In genomic region chr5:41656597-41656996, GRCh38 we compare ENCODE assay signal across 22 cellular contexts.
"Had no signal": no experiment of that assay in that cellular context is flagged by ENCODE, and none has a peak within 500 bp of the region (broad histone marks: within the 10 kb centered on the region; RNA-seq: fewer than 3 reads in every experiment).

No MANE protein-coding gene starts in this region.

- H3K4me3 Mint-ChIP-seq: activated naive CD4-positive, alpha-beta T cell treated with anti-CD3 and anti-CD28 coated beads, Interleukin-2, amount 10 ng/mL, durations not matched to agents 7 days and 5 days; activated naive CD8-positive, alpha-beta T cell treated with anti-CD3 and anti-CD28 coated beads, Interleukin-2, amount 50 U/mL, for 24 hours; activated T-cell treated with anti-CD3 and anti-CD28 coated beads, Interleukin-2, amount 50 U/mL, for 4 hours; immature natural killer cell; mesothelial cell of epicardium; natural killer cell treated with Interleukin-12 subunit alpha and Interleukin-12 subunit beta and Interleukin-15 and Interleukin-18, amount 100 ng/mL, for 72 hours; stimulated activated effector memory CD8-positive, alpha-beta T cell treated with anti-CD3 and anti-CD28 coated beads, Interleukin-12 subunit alpha, Interleukin-12 subunit beta, amount 100 ng/mL, for 72 hours; T-helper 1 cell treated with Interleukin-12 subunit alpha and Interleukin-12 subunit beta and Interleukin-4 antibody, amounts not matched to agents 30 μg/mL and 1 μg/mL, for 36 hours had no signal

- H3K4me1 ChIP-seq: gastroesophageal sphincter, heart left ventricle, parathyroid adenoma, stomach, testis, upper lobe of left lung had no signal

- H3K27ac ChIP-seq: brain microvascular endothelial cell, coronary artery, gastroesophageal sphincter, heart left ventricle, parathyroid adenoma, stomach, testis, upper lobe of left lung had no signal

- H3K27me3 Mint-ChIP-seq: activated naive CD4-positive, alpha-beta T cell treated with anti-CD3 and anti-CD28 coated beads, Interleukin-2, amount 10 ng/mL, durations not matched to agents 7 days and 5 days; activated naive CD8-positive, alpha-beta T cell treated with anti-CD3 and anti-CD28 coated beads, Interleukin-2, amount 50 U/mL, for 24 hours had no signal

- H3K4me1 Mint-ChIP-seq: activated naive CD4-positive, alpha-beta T cell treated with anti-CD3 and anti-CD28 coated beads, Interleukin-2, amount 10 ng/mL, durations not matched to agents 7 days and 5 days; activated naive CD8-positive, alpha-beta T cell treated with anti-CD3 and anti-CD28 coated beads, Interleukin-2, amount 50 U/mL, for 24 hours; immature natural killer cell; mesothelial cell of epicardium; stimulated activated effector memory CD8-positive, alpha-beta T cell treated with anti-CD3 and anti-CD28 coated beads, Interleukin-12 subunit alpha, Interleukin-12 subunit beta, amount 100 ng/mL, for 72 hours had no signal

- H3K4me3 ChIP-seq: coronary artery, gastroesophageal sphincter, heart left ventricle, stomach, testis, upper lobe of left lung had no signal

- H3K36me3 ChIP-seq: brain microvascular endothelial cell, gastroesophageal sphincter, heart left ventricle, stomach, upper lobe of left lung had no signal

- H3K9ac ChIP-seq: parathyroid adenoma had no signal

- DNase-seq: activated CD4-positive, alpha-beta T cell treated with anti-CD3 and anti-CD28 coated beads, Interleukin-2, amount 50 U/mL, for 1 hour; activated CD8-positive, alpha-beta memory T cell treated with anti-CD3 and anti-CD28 coated beads, Interleukin-2, amount 50 U/mL, for 4 hours; activated naive CD4-positive, alpha-beta T cell treated with anti-CD3 and anti-CD28 coated beads, Interleukin-2, amount 10 ng/mL, durations not matched to agents 7 days and 5 days; activated naive CD8-positive, alpha-beta T cell treated with anti-CD3 and anti-CD28 coated beads, Interleukin-2, amount 50 U/mL, for 24 hours; activated T-cell treated with anti-CD3 and anti-CD28 coated beads, Interleukin-2, amount 50 U/mL, for 4 hours; aorta; brain microvascular endothelial cell; heart left ventricle; immature natural killer cell; left cardiac atrium; stimulated activated CD4-positive, alpha-beta T cell treated with anti-CD3 and anti-CD28 coated beads, Interleukin-4, amount 100 ng/mL, for 24 hours; stomach; testis; upper lobe of left lung had no signal

- H3K9me3 ChIP-seq: testis, upper lobe of left lung had no signal

- H3K9me3 Mint-ChIP-seq: activated naive CD4-positive, alpha-beta T cell treated with anti-CD3 and anti-CD28 coated beads, Interleukin-2, amount 10 ng/mL, durations not matched to agents 7 days and 5 days; activated naive CD8-positive, alpha-beta T cell treated with anti-CD3 and anti-CD28 coated beads, Interleukin-2, amount 50 U/mL, for 24 hours; stimulated activated effector memory CD8-positive, alpha-beta T cell treated with anti-CD3 and anti-CD28 coated beads, Interleukin-12 subunit alpha, Interleukin-12 subunit beta, amount 100 ng/mL, for 72 hours; T-helper 1 cell treated with Interleukin-12 subunit alpha and Interleukin-12 subunit beta and Interleukin-4 antibody, amounts not matched to agents 30 μg/mL and 1 μg/mL, for 36 hours had no signal

- H3K27ac Mint-ChIP-seq: activated naive CD4-positive, alpha-beta T cell treated with anti-CD3 and anti-CD28 coated beads, Interleukin-2, amount 10 ng/mL, durations not matched to agents 7 days and 5 days; activated naive CD8-positive, alpha-beta T cell treated with anti-CD3 and anti-CD28 coated beads, Interleukin-2, amount 50 U/mL, for 24 hours; immature natural killer cell; mesothelial cell of epicardium; natural killer cell treated with Interleukin-12 subunit alpha and Interleukin-12 subunit beta and Interleukin-15 and Interleukin-18, amount 100 ng/mL, for 72 hours; stimulated activated effector memory CD8-positive, alpha-beta T cell treated with anti-CD3 and anti-CD28 coated beads, Interleukin-12 subunit alpha, Interleukin-12 subunit beta, amount 100 ng/mL, for 72 hours; T-helper 1 cell treated with Interleukin-12 subunit alpha and Interleukin-12 subunit beta and Interleukin-4 antibody, amounts not matched to agents 30 μg/mL and 1 μg/mL, for 36 hours had no signal

- ATAC-seq: activated naive CD8-positive, alpha-beta T cell treated with anti-CD3 and anti-CD28 coated beads, Interleukin-2, amount 50 U/mL, for 24 hours; activated T-cell treated with anti-CD3 and anti-CD28 coated beads, Interleukin-2, amount 50 U/mL, for 4 hours; gastroesophageal sphincter; heart left ventricle; left cardiac atrium; natural killer cell treated with Interleukin-12 subunit alpha and Interleukin-12 subunit beta and Interleukin-15 and Interleukin-18, amount 100 ng/mL, for 72 hours; sciatic nerve; stimulated activated effector memory CD8-positive, alpha-beta T cell treated with anti-CD3 and anti-CD28 coated beads, Interleukin-12 subunit alpha, Interleukin-12 subunit beta, amount 100 ng/mL, for 72 hours had no signal

- H3K36me3 Mint-ChIP-seq: activated naive CD4-positive, alpha-beta T cell treated with anti-CD3 and anti-CD28 coated beads, Interleukin-2, amount 10 ng/mL, durations not matched to agents 7 days and 5 days; immature natural killer cell; mesothelial cell of epicardium; natural killer cell treated with Interleukin-12 subunit alpha and Interleukin-12 subunit beta and Interleukin-15 and Interleukin-18, amount 100 ng/mL, for 72 hours; stimulated activated effector memory CD8-positive, alpha-beta T cell treated with anti-CD3 and anti-CD28 coated beads, Interleukin-12 subunit alpha, Interleukin-12 subunit beta, amount 100 ng/mL, for 72 hours had no signal
